ENCODE assay signal across 34 cellular contexts in the genomic region with DNA sequence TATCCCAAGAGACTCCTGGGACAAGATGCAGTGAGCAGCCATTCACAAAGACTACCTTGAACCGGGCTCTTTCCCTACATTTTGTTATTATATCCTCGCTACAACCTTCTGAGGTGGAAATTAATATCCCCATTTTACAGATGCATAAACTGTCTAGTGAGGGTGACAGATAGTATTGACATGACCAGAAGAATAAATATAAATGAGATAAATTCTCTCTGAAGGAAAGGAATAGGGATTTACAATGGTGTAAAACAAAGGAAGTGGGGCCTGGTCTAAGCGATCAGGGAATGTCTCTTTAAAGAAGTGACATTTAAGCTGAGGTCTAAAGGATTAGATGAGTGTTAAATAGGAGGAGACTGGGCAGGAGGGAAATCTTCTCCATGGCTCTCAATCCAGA. TPM values are rescaled to one million over a fixed set of nuclear protein-coding genes. Genes with fewer than 3 reads are reported as not detected.
"Had no signal": no experiment of that assay in that cellular context is flagged by ENCODE, and none has a peak within 500 bp of the region (broad histone marks: within the 10 kb centered on the region; RNA-seq: fewer than 3 reads in every experiment).

No MANE protein-coding gene starts in this region.

- H3K4me3 ChIP-seq: adrenal gland, ascending aorta, body of pancreas, breast epithelium, cardiac muscle cell had no signal

- FAIRE-seq: astrocyte, bronchial epithelial cell had no signal

- H3K27ac ChIP-seq: adrenal gland, ascending aorta, body of pancreas, brain microvascular endothelial cell, breast epithelium, cardiac muscle cell had no signal

- H3K27me3 ChIP-seq: adrenal gland, ascending aorta, body of pancreas, breast epithelium, cardiac muscle cell had no signal

- H3K9me3 ChIP-seq: adrenal gland, ascending aorta, breast epithelium had no signal

- DNase-seq: activated effector memory CD4-positive, alpha-beta T cell treated with anti-CD3 and anti-CD28 coated beads, Interleukin-2, amount 50 U/mL, for 16 hours; activated effector memory CD4-positive, alpha-beta T cell treated with Interleukin-2 at 50 U/mL for 16 hours; activated gamma-delta T cell; activated gamma-delta T cell treated with Interleukin-2 at 50 U/mL for 16 hours; activated naive CD4-positive, alpha-beta T cell; activated naive CD4-positive, alpha-beta T cell treated with anti-CD3 and anti-CD28 coated beads for 36 hours; activated naive CD4-positive, alpha-beta T cell treated with anti-CD3 and anti-CD28 coated beads, Interleukin-2, amount 10 ng/mL, durations not matched to agents 7 days and 5 days; activated naive CD4-positive, alpha-beta T cell treated with anti-CD3 and anti-CD28 coated beads, Interleukin-2, amount 50 U/mL, for 16 hours; activated naive CD4-positive, alpha-beta T cell treated with Interleukin-2 at 50 U/mL for 16 hours; activated naive CD8-positive, alpha-beta T cell treated with anti-CD3 and anti-CD28 coated beads for 36 hours; activated naive CD8-positive, alpha-beta T cell treated with anti-CD3 and anti-CD28 coated beads, Interleukin-2, amount 10 ng/mL, durations not matched to agents 7 days and 5 days; activated naive CD8-positive, alpha-beta T cell treated with anti-CD3 and anti-CD28 coated beads, Interleukin-2, amount 50 U/mL, for 24 hours; activated T-cell treated with anti-CD3 and anti-CD28 coated beads, Interleukin-2, amount 50 U/mL, for 24 hours; activated T-cell treated with anti-CD3 and anti-CD28 coated beads, Interleukin-2, amount 50 U/mL, for 4 hours; activated T-cell treated with anti-CD3 and anti-CD28 coated beads, Interleukin-2, amount 50 U/mL, for 48 hours; activated T-cell treated with anti-CD3 and anti-CD28 coated beads, Interleukin-2, amount 50 U/mL, for 72 hours; adrenal gland; amniotic stem cell; amygdala; anterior cingulate cortex; aorta; body of pancreas; brain microvascular endothelial cell; caudate nucleus; central memory CD4-positive, alpha-beta T cell; cerebellar nuclear complex had no signal

- ATAC-seq: activated naive CD4-positive, alpha-beta T cell treated with anti-CD3 and anti-CD28 coated beads, Interleukin-2, amount 50 U/mL, for 72 hours; activated naive CD8-positive, alpha-beta T cell treated with anti-CD3 and anti-CD28 coated beads, Interleukin-2, amount 50 U/mL, for 24 hours; activated T-cell treated with anti-CD3 and anti-CD28 coated beads, Interleukin-2, amount 50 U/mL, for 4 hours; activated T-cell treated with anti-CD3 and anti-CD28 coated beads, Interleukin-2, amount 50 U/mL, for 72 hours; activated T-helper 17 cell treated with anti-CD3 and anti-CD28 coated beads, Interleukin-2, amount 50 U/mL, for 72 hours; body of pancreas had no signal

- H3K36me3 ChIP-seq: adrenal gland, ascending aorta, brain microvascular endothelial cell, breast epithelium, cardiac muscle cell had no signal

- H3K4me1 ChIP-seq: adrenal gland, ascending aorta, body of pancreas, breast epithelium had no signal

RNA-seq across cellular contexts. Expression of gene KCNMB1, which starts 43.5 kb away (rescaled TPM):
- total RNA-seq: activated naive CD4-positive, alpha-beta T cell treated with anti-CD3 and anti-CD28 coated beads, Interleukin-2, amount 50 U/mL, for 72 hours; activated naive CD8-positive, alpha-beta T cell treated with anti-CD3 and anti-CD28 coated beads for 36 hours; activated naive CD8-positive, alpha-beta T cell treated with anti-CD3 and anti-CD28 coated beads, Interleukin-2, amount 10 ng/mL, durations not matched to agents 7 days and 5 days; activated T-cell treated with anti-CD3 and anti-CD28 coated beads, Interleukin-2, amount 50 U/mL, for 72 hours; activated T-helper 17 cell treated with anti-CD3 and anti-CD28 coated beads, Interleukin-2, amount 50 U/mL, for 72 hours; activated T-helper 2 cell treated with anti-CD3 and anti-CD28 coated beads, Interferon-gamma antibody, Interleukin-2, Interleukin-4, amounts not matched to agents 10 μg/mL and 5 μg/mL and 100 μg/mL, durations not matched to agents 14 hours and 24 hours and 36 hours; bronchial epithelial cell had no signal
